Comparison of ENCODE assay signal across 16 cellular contexts in genomic region chr5:144141581-144141980, GRCh38. TPM values are rescaled to one million over a fixed set of nuclear protein-coding genes. Genes with fewer than 3 reads are reported as not detected.
DNase-seq lines count a peak whose midpoint lies in the region; ATAC-seq and TF ChIP-seq lines count a peak whose summit lies in the region.
"Had no signal": no experiment of that assay in that cellular context is flagged by ENCODE, and none has a peak within 500 bp of the region (broad histone marks: within the 10 kb centered on the region; RNA-seq: fewer than 3 reads in every experiment).

No MANE protein-coding gene starts in this region.

- no peaks in the 10 kb centered on the region for H3K9me3 Mint-ChIP-seq in GM23338
- H3K9me3 Mint-ChIP-seq: CD8-positive, alpha-beta memory T cell; stimulated activated naive CD8-positive, alpha-beta T cell treated with anti-CD3 and anti-CD28 coated beads, Interleukin-15, amount 100 ng/mL, for 72 hours had no signal

- no peaks in the 10 kb centered on the region for H3K27me3 ChIP-seq in BLaER1 treated with 17β-estradiol and CSF1 and Interleukin-3, amounts not matched to agents 10 nM and 100 nM
- H3K27me3 ChIP-seq in GM23338 (ENCODE audit: insufficient read depth), result no peaks in the 10 kb centered on the region
- no peaks in the 10 kb centered on the region for H3K27me3 ChIP-seq in PC-3 (ENCODE audit: low read length)
- H3K27me3 ChIP-seq in mesenchymal stem cell (ENCODE audit: control insufficient read depth in 1 of 2, insufficient read depth in 1 of 2, low read length in 2 of 2), result no peaks in the 10 kb centered on the region
- H3K27me3 ChIP-seq: cardiac muscle cell, SJSA1, upper lobe of right lung had no signal

- CTCF ChIA-PET in PC-3 (lab: Charles Lee), result interaction anchor here (0.7 kb wide), 1 partner anchor 791 kb away, joined by 5 read pairs; no protein-coding TSS in a partner anchor

- H2BK120ac ChIP-seq in mesenchymal stem cell (ENCODE audit: low read depth, low read length), result no peak overlapping the region

- H2AFZ ChIP-seq in GM23338 (no peak overlapping the region), PC-3 (ENCODE audit: low read length) (peak overlapping the region; percentile 14), mesenchymal stem cell (ENCODE audit: low read depth, low read length) (no peak overlapping the region)
- H2AFZ ChIP-seq: PC-9 had no signal

- H3K23ac ChIP-seq in mesenchymal stem cell (ENCODE audit: low read length in 2 of 2), result no peak overlapping the region

- no peaks in the 10 kb centered on the region for H3K36me3 ChIP-seq in BLaER1 treated with 17β-estradiol and CSF1 and Interleukin-3, amounts not matched to agents 10 nM and 100 nM
- H3K36me3 ChIP-seq in GM23338 (ENCODE audit: insufficient read depth), result no peaks in the 10 kb centered on the region
- H3K36me3 ChIP-seq in PC-3 (ENCODE audit: low read depth, low read length), result no peaks in the 10 kb centered on the region
- H3K36me3 ChIP-seq in mesenchymal stem cell (ENCODE audit: control insufficient read depth in 1 of 2, insufficient read depth in 2 of 2, low read depth in 1 of 2, low read length in 2 of 2), result no peaks in the 10 kb centered on the region
- H3K36me3 ChIP-seq: cardiac muscle cell, SJSA1, upper lobe of right lung had no signal

- DNase-seq in GM23338 (ENCODE audit: low spot score), result no peak
- DNase-seq in PC-3, result no peak
- DNase-seq in mesenchymal stem cell, result no peak
- no peak for DNase-seq in iPS-NIHi7 (ENCODE audit: extremely low spot score)
- DNase-seq in putamen (ENCODE audit: low spot score), result no peak
- DNase-seq in NCI-H526 (lab: John Stamatoyannopoulos, UW), result no peak
- DNase-seq: activated CD4-positive, alpha-beta T cell treated with anti-CD3 and anti-CD28 coated beads for 1 hour; stimulated activated CD4-positive, alpha-beta T cell treated with anti-CD3 and anti-CD28 coated beads, Interleukin-1b, Interleukin-23, amount 100 ng/mL, for 48 hours; stimulated activated naive CD8-positive, alpha-beta T cell treated with anti-CD3 and anti-CD28 coated beads, Interleukin-15, amount 100 ng/mL, for 72 hours; upper lobe of right lung had no signal

- no peaks in the 10 kb centered on the region for H3K9me3 ChIP-seq in BLaER1 treated with 17β-estradiol and CSF1 and Interleukin-3, amounts not matched to agents 10 nM and 100 nM (replicated peaks in 1 of 11)
- H3K9me3 ChIP-seq in PC-3 (ENCODE audit: low read length), result no peaks in the 10 kb centered on the region
- no peaks in the 10 kb centered on the region for H3K9me3 ChIP-seq in mesenchymal stem cell (ENCODE audit: control insufficient read depth, low read length)
- H3K9me3 ChIP-seq: SJSA1, upper lobe of right lung had no signal

- no peak overlapping the region for H3K9ac ChIP-seq in BLaER1 treated with 17β-estradiol and CSF1 and Interleukin-3, amounts not matched to agents 10 nM and 100 nM
- H3K9ac ChIP-seq in PC-3 (ENCODE audit: low read length), result no peak overlapping the region
- H3K9ac ChIP-seq in mesenchymal stem cell (ENCODE audit: low read length), result peak overlapping the region; percentile 43

- no peaks in the 10 kb centered on the region for H3K79me1 ChIP-seq in mesenchymal stem cell (replicated peaks; ENCODE audit: low read length, poor library complexity, severe bottlenecking)

- WGBS in mesenchymal stem cell, result 86% methylated on average over 2 of the region's 2 CpGs

- H4K8ac ChIP-seq in mesenchymal stem cell (ENCODE audit: low read length), result peak overlapping the region; percentile 2

- peak overlapping the region in 1 of 2 experiments; percentile 18 for H2BK12ac ChIP-seq in mesenchymal stem cell (ENCODE audit: low read length in 2 of 2)

- H3K27me3 Mint-ChIP-seq in GM23338 (ENCODE audit: insufficient read depth, low read depth, poor library complexity), result no peaks in the 10 kb centered on the region
- H3K27me3 Mint-ChIP-seq: stimulated activated naive CD8-positive, alpha-beta T cell treated with anti-CD3 and anti-CD28 coated beads, Interleukin-15, amount 100 ng/mL, for 72 hours had no signal

- H3K4ac ChIP-seq in mesenchymal stem cell (ENCODE audit: low read depth in 1 of 2, low read length in 2 of 2), result no peak overlapping the region

- H3K79me2 ChIP-seq in GM23338 (replicated peaks; ENCODE audit: insufficient read depth), result no peaks in the 10 kb centered on the region
- no peaks in the 10 kb centered on the region for H3K79me2 ChIP-seq in PC-3 (ENCODE audit: low read length)

- H2BK15ac ChIP-seq in mesenchymal stem cell (ENCODE audit: low read depth, poor library complexity, severe bottlenecking), result no peak overlapping the region

- H3K4me1 ChIP-seq in BLaER1 treated with 17β-estradiol and CSF1 and Interleukin-3, amounts not matched to agents 10 nM and 100 nM, result peaks cover 12 to 18% (median 16%) of the 10 kb centered on the region in 10 experiments; a peak in 17 of 20 replicates
- H3K4me1 ChIP-seq in GM23338 (ENCODE audit: insufficient read depth) (no peaks in the 10 kb centered on the region), PC-3 (ENCODE audit: insufficient read depth, low read length) (peaks cover 7% of the 10 kb centered on the region; the same call in 1 of the 2 replicates), mesenchymal stem cell (ENCODE audit: control insufficient read depth, insufficient read depth, low read depth, low read length) (no peaks in the 10 kb centered on the region)
- H3K4me1 ChIP-seq: upper lobe of right lung had no signal

- TF ChIP-seq CTCF in GM23338 (conservative IDR thresholded peaks at IDR 0.05; ENCODE audit: low read depth in 2 of 2) (no peak), PC-3 (conservative IDR thresholded peaks at IDR 0.05; ENCODE audit: low read depth, low read length) (no peak)

- POLR2A ChIA-PET in PC-3 (lab: Charles Lee; ENCODE audit: unreplicated experiment), result no interaction called here

- peak; percentile 28; the same call in 2 of the 3 replicates for ATAC-seq in GM23338
- ATAC-seq in PC-3, result no peak; the same call in 1 of the 2 replicates
- ATAC-seq in HG03097 (IDR thresholded peaks at IDR 0.05; ENCODE audit: low FRiP score, unreplicated experiment), result no peak

- no peak overlapping the region for H4K91ac ChIP-seq in mesenchymal stem cell (ENCODE audit: low read length)

- no peak overlapping the region for H3K4me3 Mint-ChIP-seq in GM23338
- H3K4me3 Mint-ChIP-seq: stimulated activated naive CD8-positive, alpha-beta T cell treated with anti-CD3 and anti-CD28 coated beads, Interleukin-15, amount 100 ng/mL, for 72 hours had no signal

- no peaks in the 10 kb centered on the region for H4K20me1 ChIP-seq in BLaER1 treated with 17β-estradiol and CSF1 and Interleukin-3, amounts not matched to agents 10 nM and 100 nM
- H4K20me1 ChIP-seq in GM23338 (replicated peaks; ENCODE audit: insufficient read depth) (no peaks in the 10 kb centered on the region), PC-3 (ENCODE audit: low read length) (no peaks in the 10 kb centered on the region)

- H3K9me2 ChIP-seq in GM23338 (ENCODE audit: insufficient read depth) (no peaks in the 10 kb centered on the region), PC-3 (replicated peaks; ENCODE audit: low read length) (no peaks in the 10 kb centered on the region)

- H3K27ac ChIP-seq in BLaER1 treated with 17β-estradiol and CSF1 and Interleukin-3, amounts not matched to agents 10 nM and 100 nM, result peak overlapping the region in 3 of 11 experiments; percentile 1 to 63 (median 35); a peak in 4 of 22 replicates
- H3K27ac ChIP-seq in GM23338 (ENCODE audit: low read depth), result no peak overlapping the region
- no peak overlapping the region for H3K27ac ChIP-seq in PC-3 (ENCODE audit: low read length)
- no peak overlapping the region for H3K27ac ChIP-seq in mesenchymal stem cell (ENCODE audit: low read length, poor library complexity, severe bottlenecking)
- H3K27ac ChIP-seq: cardiac muscle cell, PC-9, SJSA1, upper lobe of right lung had no signal

- H2BK5ac ChIP-seq in mesenchymal stem cell (ENCODE audit: low read depth, low read length, poor library complexity, severe bottlenecking), result no peak overlapping the region

- no peak overlapping the region for H3K4me3 ChIP-seq in BLaER1 treated with 17β-estradiol and CSF1 and Interleukin-3, amounts not matched to agents 10 nM and 100 nM
- H3K4me3 ChIP-seq in GM23338, result no peak overlapping the region
- H3K4me3 ChIP-seq in PC-3 (ENCODE audit: low read length), result no peak overlapping the region
- no peak overlapping the region for H3K4me3 ChIP-seq in mesenchymal stem cell (ENCODE audit: insufficient read depth in 1 of 2, low read depth in 1 of 2, low read length in 2 of 2)
- H3K4me3 ChIP-seq: cardiac muscle cell, PC-9, SJSA1, upper lobe of right lung had no signal

- H2AK5ac ChIP-seq in mesenchymal stem cell (ENCODE audit: low read length, severe bottlenecking), result no peak overlapping the region

- no peaks in the 10 kb centered on the region for H3K36me3 Mint-ChIP-seq in GM23338 (ENCODE audit: low read depth)

- H3K14ac ChIP-seq in mesenchymal stem cell (ENCODE audit: low read length in 2 of 2), result no peak overlapping the region

- peak overlapping the region in 6 of 11 experiments; percentile 14 to 48 (median 35); a peak in 9 of 22 replicates for H3K4me2 ChIP-seq in BLaER1 treated with 17β-estradiol and CSF1 and Interleukin-3, amounts not matched to agents 10 nM and 100 nM
- H3K4me2 ChIP-seq in GM23338, result no peak overlapping the region
- no peak overlapping the region for H3K4me2 ChIP-seq in PC-3 (ENCODE audit: low read length)
- no peak overlapping the region for H3K4me2 ChIP-seq in mesenchymal stem cell (ENCODE audit: low read length, poor library complexity, severe bottlenecking)
- H3K4me2 ChIP-seq: PC-9 had no signal

- H3K27ac Mint-ChIP-seq in GM23338, result no peak overlapping the region

- H3F3A ChIP-seq in GM23338 (replicated peaks; ENCODE audit: low read depth), result no peaks in the 10 kb centered on the region
- H3F3A ChIP-seq in PC-3 (ENCODE audit: low read length, unreplicated experiment), result no peaks in the 10 kb centered on the region

- peaks cover 8% of the 10 kb centered on the region; the same call in 1 of the 3 replicates for H3K4me1 Mint-ChIP-seq in GM23338

- no TSS peak for BruUV-seq in PC-3 (replicated peaks; lab: Mats Ljungman, UMichigan)

- intact Hi-C loops in PC-3 (cut with micrococcal nuclease), result loop anchor here (10.0 kb wide), 2 partner anchors 247 to 437 kb away; no protein-coding TSS in a partner anchor

- H3K18ac ChIP-seq in mesenchymal stem cell (ENCODE audit: low read depth in 1 of 2, low read length in 2 of 2), result no peak overlapping the region

RNA-seq across cellular contexts. Expression of gene YIPF5, which starts 28.9 kb away (rescaled TPM):
- 39.4 and 46.5 TPM in 2 replicates for total RNA-seq in GM23338 (2014; rRNA removed; shearing (Covaris generic))
- 22.1 and 28.1 TPM in 2 replicates for polyA plus RNA-seq in GM23338 (2016; fragmentation: Nextera tagmentation; extraction: Ambion mirVana)
- total RNA-seq in PC-3 (2014; rRNA removed), result 17.6 and 24.1 TPM in 2 replicates
- polyA plus RNA-seq in mesenchymal stem cell (2013, experiment 1 of 2), result 78.3 TPM
- polyA plus RNA-seq in mesenchymal stem cell (2013, experiment 2 of 2), result 83.7 TPM

RNA-seq across cellular contexts. Expression of gene KCTD16, which starts 29.1 kb away (rescaled TPM):
- total RNA-seq in GM23338 (2014; rRNA removed; shearing (Covaris generic)), result 0.16 and 0.76 TPM in 2 replicates
- polyA plus RNA-seq in GM23338 (2016; fragmentation: Nextera tagmentation; extraction: Ambion mirVana), result 0.02 and 0.05 TPM in 2 replicates
- total RNA-seq in PC-3 (2014; rRNA removed), result not detected in 2 replicates
- polyA plus RNA-seq in mesenchymal stem cell (2013, experiment 1 of 2), result 0.22 TPM
- 0.19 TPM for polyA plus RNA-seq in mesenchymal stem cell (2013, experiment 2 of 2)

Comparison
In these comparisons a context has a peak if more than half of its experiments do, and no peak if none do; other contexts are left out.
1. H3K4me2 ChIP-seq: peak in BLaER1 treated with 17β-estradiol and CSF1 and Interleukin-3, amounts not matched to agents 10 nM and 100 nM (6 of 11); none in GM23338 (single experiment), PC-3 (single experiment) and mesenchymal stem cell (single experiment).